In the genomic region with DNA sequence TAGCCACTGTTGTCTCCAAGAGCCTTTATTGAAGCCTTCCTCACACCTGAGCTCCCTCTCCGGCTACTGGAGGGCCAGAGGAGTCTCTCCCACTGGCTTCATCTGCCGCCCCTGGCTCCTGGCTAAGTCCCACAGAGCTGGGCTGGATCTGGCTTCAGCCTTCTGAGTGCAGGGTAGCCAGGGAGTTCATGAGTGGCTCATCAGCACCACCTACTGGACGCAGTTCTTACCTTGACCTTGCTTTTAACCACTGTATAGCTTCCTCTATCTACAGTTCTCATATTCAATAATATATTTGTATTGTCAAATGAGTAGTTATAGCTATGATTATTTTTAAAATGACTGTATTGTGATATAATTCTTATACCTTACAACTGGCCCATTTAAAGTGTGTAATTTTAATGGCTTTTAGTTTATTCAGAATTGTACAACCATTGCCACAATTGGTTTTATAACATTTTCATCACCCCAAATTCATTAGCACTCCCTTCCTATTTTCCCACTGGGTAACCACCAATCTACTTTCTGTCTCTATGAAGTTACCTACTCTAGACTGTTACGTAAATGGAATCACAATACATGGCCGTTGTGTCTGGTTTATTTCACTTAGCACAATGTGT, we compare ENCODE assay signal across 9 cellular contexts. TPM values are rescaled to one million over a fixed set of nuclear protein-coding genes. Genes with fewer than 3 reads are reported as not detected.
DNase-seq lines count a peak whose midpoint lies in the region; ATAC-seq and TF ChIP-seq lines count a peak whose summit lies in the region.
"Had no signal": no experiment of that assay in that cellular context is flagged by ENCODE, and none has a peak within 500 bp of the region (broad histone marks: within the 10 kb centered on the region; RNA-seq: fewer than 3 reads in every experiment).

No MANE protein-coding gene starts in this region.

- peak overlapping the region in 1 of 8 donors; percentile 65 for H3K27ac Mint-ChIP-seq in CD8-positive, alpha-beta memory T cell
- H3K27ac Mint-ChIP-seq: activated naive CD8-positive, alpha-beta T cell had no signal

- H3K4me1 Mint-ChIP-seq in CD8-positive, alpha-beta memory T cell, result peaks cover 0 to 2% (median 0%) of the 10 kb centered on the region in 3 donors

- no peaks in the 10 kb centered on the region for H3K4me1 ChIP-seq in CD8-positive, alpha-beta memory T cell (ENCODE audit: insufficient read depth, low read length)
- H3K4me1 ChIP-seq in lower lobe of right lung, result peaks cover 9% of the 10 kb centered on the region

- no peaks in the 10 kb centered on the region for H3K9me3 ChIP-seq in CD8-positive, alpha-beta memory T cell (ENCODE audit: low read length)
- peaks cover 8% of the 10 kb centered on the region for H3K9me3 ChIP-seq in lower lobe of right lung

- TF ChIP-seq CTCF in dorsolateral prefrontal cortex (IDR thresholded peaks at IDR 0.05 in 54 of 56, conservative IDR thresholded peaks at IDR 0.05 in 2 of 56; ENCODE audit: low read depth in 1 of 56, partially characterized antibody in 56 of 56) (peak; percentile 56 to 95 (median 88)), lower lobe of right lung (IDR thresholded peaks at IDR 0.05) (peak; percentile 88)

- peak; percentile 52 to 76 (median 63) for DNase-seq in CD8-positive, alpha-beta memory T cell
- peak; percentile 82 for DNase-seq in NCI-H748 treated with DMSO at 0.1 percent for 48 hours (lab: John Stamatoyannopoulos, UW)
- peak; percentile 70 to 77 for DNase-seq in activated CD4-positive, alpha-beta T cell treated with anti-CD3 and anti-CD28 coated beads, Interleukin-2, amount 50 U/mL, for 4 hours
- peak; percentile 49 to 93 (median 82) for DNase-seq in dorsolateral prefrontal cortex
- peak; percentile 81 for DNase-seq in lower lobe of right lung
- DNase-seq in stimulated activated CD8-positive, alpha-beta memory T cell treated with anti-CD3 and anti-CD28 coated beads, Interleukin-15, amount 100 ng/mL, for 1 hour (ENCODE audit: low read depth), result peak; percentile 67

- H3K4me3 ChIP-seq in CD8-positive, alpha-beta memory T cell (ENCODE audit: low read length), result no peak overlapping the region
- peak overlapping the region in 3 of 59 donors; percentile 2 to 7 (median 2) for H3K4me3 ChIP-seq in dorsolateral prefrontal cortex
- no peak overlapping the region for H3K4me3 ChIP-seq in lower lobe of right lung

- peaks cover 12 to 16% of the 10 kb centered on the region in 2 donors for H3K27me3 Mint-ChIP-seq in CD8-positive, alpha-beta memory T cell
- H3K27me3 Mint-ChIP-seq: activated naive CD8-positive, alpha-beta T cell had no signal

- POLR2A ChIA-PET in CD8-positive, alpha-beta memory T cell (lab: Charles Lee), result interaction anchor here (0.5 to 0.7 kb wide), 2 partner anchors 18 to 199 kb away, joined by 5 to 9 read pairs; no protein-coding TSS in a partner anchor

- CTCF ChIA-PET in CD8-positive, alpha-beta memory T cell (lab: Charles Lee), result interaction anchor here (0.6 to 3.6 kb wide), 32 partner anchors 8 to 469 kb away, joined by 3 to 33 read pairs (median 4); a partner anchor contains a TSS

- intact Hi-C loops in dorsolateral prefrontal cortex (cut with DNase I) (loop anchor here (5.0 to 10.0 kb wide), 4 partner anchors 100 to 357 kb away; no protein-coding TSS in a partner anchor), lower lobe of right lung (cut with DNase I) (loop anchor here (5.0 kb wide), 1 partner anchor 200 kb away; no protein-coding TSS in a partner anchor)

- no peak overlapping the region for H3K4me3 Mint-ChIP-seq in CD8-positive, alpha-beta memory T cell
- H3K4me3 Mint-ChIP-seq: activated naive CD8-positive, alpha-beta T cell had no signal

- peaks cover 0 to 3% (median 0%) of the 10 kb centered on the region in 3 donors for H3K36me3 Mint-ChIP-seq in CD8-positive, alpha-beta memory T cell

- peaks cover 0 to 11% (median 3%) of the 10 kb centered on the region in 5 donors for H3K9me3 Mint-ChIP-seq in CD8-positive, alpha-beta memory T cell

- peak; percentile 100 for ATAC-seq in GM19452 (IDR thresholded peaks at IDR 0.05; ENCODE audit: unreplicated experiment)
- ATAC-seq in HG03558 (IDR thresholded peaks at IDR 0.05; ENCODE audit: extremely low read depth, unreplicated experiment), result peak; percentile 83
- peak; percentile 94 to 97 for ATAC-seq in lower lobe of right lung

- H3K27me3 ChIP-seq in CD8-positive, alpha-beta memory T cell (ENCODE audit: insufficient read depth, low read length, poor library complexity, severe bottlenecking), result no peaks in the 10 kb centered on the region
- H3K27me3 ChIP-seq in dorsolateral prefrontal cortex (no peaks in the 10 kb centered on the region), lower lobe of right lung (ENCODE audit: low read depth) (no peaks in the 10 kb centered on the region)

- H3K36me3 ChIP-seq in CD8-positive, alpha-beta memory T cell (ENCODE audit: insufficient read depth, low read length), result no peaks in the 10 kb centered on the region
- no peaks in the 10 kb centered on the region for H3K36me3 ChIP-seq in lower lobe of right lung

- H3K27ac ChIP-seq in CD8-positive, alpha-beta memory T cell (ENCODE audit: low read depth, low read length), result no peak overlapping the region
- H3K27ac ChIP-seq in dorsolateral prefrontal cortex (peak overlapping the region in 50 of 59 donors; percentile 0 to 83 (median 61)), lower lobe of right lung (no peak overlapping the region)

RNA-seq across cellular contexts. Expression of a gene that starts 17.7 kb away (rescaled TPM):
- under 1 TPM in 1 of 2 experiments, not detected in 1; 0.09 TPM for total RNA-seq in CD8-positive, alpha-beta memory T cell
- not detected for polyA plus RNA-seq in CD8-positive, alpha-beta memory T cell
- total RNA-seq in dorsolateral prefrontal cortex, result 100 to 1,000 TPM in 66 of 120 experiments, 10 to 100 TPM in 54; 11.2 to 509 (median 107) TPM
- total RNA-seq in lower lobe of right lung, result not detected

RNA-seq across cellular contexts. Expression of a gene that starts 45.6 kb away (rescaled TPM):
- 10 to 100 TPM; 14.9 to 15.5 TPM for total RNA-seq in CD8-positive, alpha-beta memory T cell
- polyA plus RNA-seq in CD8-positive, alpha-beta memory T cell, result 4.1 TPM
- total RNA-seq in dorsolateral prefrontal cortex (10 to 100 TPM; 15.2 to 27.4 (median 21.5) TPM), lower lobe of right lung (16.1 TPM)

RNA-seq across cellular contexts. Expression of a gene that starts 55.9 kb away (rescaled TPM):
- total RNA-seq in CD8-positive, alpha-beta memory T cell, result 100 to 1,000 TPM; 206 to 213 TPM
- 121 TPM for polyA plus RNA-seq in CD8-positive, alpha-beta memory T cell
- total RNA-seq in dorsolateral prefrontal cortex (100 to 1,000 TPM; 146 to 408 (median 218) TPM), lower lobe of right lung (237 TPM)

Comparison
In these comparisons a context has a peak if more than half of its experiments do, and no peak if none do; other contexts are left out.
1. H3K27ac ChIP-seq: peak in dorsolateral prefrontal cortex (50 of 59); none in CD8-positive, alpha-beta memory T cell (single experiment) and lower lobe of right lung (single experiment).
2. RNA of a gene that starts 17.7 kb away (total RNA-seq): 11.2 to 509 TPM in dorsolateral prefrontal cortex; 0.09 TPM in CD8-positive, alpha-beta memory T cell and not detected in lower lobe of right lung (single experiment); every median in the first group is over 4 times any median in the second.
3. Peak in every context shown above with its lines, with median percentiles within 50 percentile points of each other: DNase-seq and ATAC-seq.